ENCODE assay signal across 21 cellular contexts in the genomic region with DNA sequence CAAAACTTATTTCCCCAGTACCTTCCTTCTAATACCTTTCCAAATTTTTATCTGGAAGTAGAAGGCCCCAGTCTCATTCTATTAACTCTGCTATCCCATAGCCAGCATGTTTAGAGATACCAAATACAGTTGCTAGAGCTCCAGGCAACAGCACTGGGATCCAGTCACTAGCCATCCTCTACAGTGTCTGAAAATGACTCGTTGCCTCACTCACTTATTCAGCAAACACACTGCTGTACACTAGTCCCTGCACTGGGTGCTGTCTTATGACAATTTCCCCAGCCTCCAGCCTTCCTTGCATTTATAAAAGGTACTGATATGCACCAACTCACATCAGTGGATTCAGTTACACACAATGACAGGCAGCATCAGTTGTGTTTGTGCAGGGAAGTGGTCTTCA.
DNase-seq lines count a peak whose midpoint lies in the region; ATAC-seq and TF ChIP-seq lines count a peak whose summit lies in the region.
"Had no signal": no experiment of that assay in that cellular context is flagged by ENCODE, and none has a peak within 500 bp of the region (broad histone marks: within the 10 kb centered on the region; RNA-seq: fewer than 3 reads in every experiment).

No MANE protein-coding gene starts in this region.

- ATAC-seq in HG03457 (IDR thresholded peaks at IDR 0.05; ENCODE audit: unreplicated experiment) = no peak
- ATAC-seq: A549, GM23338, HCT116 had no signal

- no peak for TF ChIP-seq CTCF in epithelial cell of esophagus (IDR thresholded peaks at IDR 0.05; ENCODE audit: insufficient read depth, low read depth, low read length, missing control alignments)

- DNase-seq in EH (ENCODE audit: low read depth) (peak; percentile 39), NCI-H69 (lab: John Stamatoyannopoulos, UW) (peak; percentile 48), epithelial cell of esophagus (ENCODE audit: low read depth) (peak; percentile 21), kidney tubule cell (ENCODE audit: low spot score) (peak; percentile 60), GM03348 (ENCODE audit: low spot score) (no peak), amygdala (lab: John Stamatoyannopoulos, UW) (no peak)
- DNase-seq: 8988T; ACHN; AML-193; BE2C; CD4-positive, alpha-beta T cell; CD8-positive, alpha-beta memory T cell; DMS 273 treated with DMSO at 0.1 percent for 48 hours; DMS79; GF-D8; H9 had no signal

- no peak overlapping the region for H3K4me3 ChIP-seq in epithelial cell of esophagus (ENCODE audit: low read length)
- H3K4me3 ChIP-seq: A549; BLaER1 treated with 17β-estradiol and CSF1 and Interleukin-3, amounts not matched to agents 10 nM and 100 nM; GM23338 had no signal

Comparison
In these comparisons a context has a peak if more than half of its experiments do, and no peak if none do; other contexts are left out.
1. DNase-seq: peak in EH (single experiment), NCI-H69 (single experiment), epithelial cell of esophagus (single experiment) and kidney tubule cell (single experiment); none in GM03348 (single experiment) and amygdala (0 of 56).